ENCODE assay signal across 14 cellular contexts in the genomic region with DNA sequence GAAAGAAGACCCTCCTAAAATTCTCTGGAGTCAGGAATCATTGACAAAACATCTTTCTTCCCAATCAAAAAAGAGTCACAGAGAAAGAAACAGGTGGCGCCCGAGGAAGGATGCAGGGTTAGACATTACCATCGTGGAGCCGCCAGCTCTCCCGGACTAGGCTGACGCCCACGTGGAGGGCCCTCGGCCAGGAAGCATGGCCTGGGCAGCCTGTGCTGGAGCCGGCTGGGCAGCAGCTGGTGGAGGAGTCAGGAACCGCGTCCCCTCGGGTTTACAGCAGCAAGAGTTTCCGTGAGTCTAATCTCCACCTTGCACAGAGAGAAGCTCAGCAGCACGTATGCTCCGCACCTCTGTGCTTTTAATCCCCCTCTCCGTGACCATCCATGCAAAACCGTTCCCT.
A peak's percentile ranks its signal among the peaks of the same experiment; 100 is the strongest.
DNase-seq lines count a peak whose midpoint lies in the region; ATAC-seq, FAIRE-seq and TF ChIP-seq lines count a peak whose summit lies in the region.
"Had no signal": no experiment of that assay in that cellular context is flagged by ENCODE, and none has a peak within 500 bp of the region (broad histone marks: within the 10 kb centered on the region; RNA-seq: fewer than 3 reads in every experiment).

No MANE protein-coding gene starts in this region.

- H3K27ac ChIP-seq in astrocyte (ENCODE audit: low read depth, low read length), result no peak overlapping the region
- no peak overlapping the region for H3K27ac ChIP-seq in adrenal gland
- H3K27ac ChIP-seq: colonic mucosa had no signal

- no peaks in the 10 kb centered on the region for H3K36me3 ChIP-seq in astrocyte (ENCODE audit: insufficient read depth, low read length)
- H3K36me3 ChIP-seq in kidney epithelial cell (ENCODE audit: control insufficient read depth, insufficient read depth, low read length), result no peaks in the 10 kb centered on the region
- no peaks in the 10 kb centered on the region for H3K36me3 ChIP-seq in adrenal gland (replicated peaks in 1 of 2)
- H3K36me3 ChIP-seq: colonic mucosa had no signal

- no peak overlapping the region for H3K4me3 ChIP-seq in astrocyte (ENCODE audit: insufficient read depth, low read depth, low read length)
- no peak overlapping the region for H3K4me3 ChIP-seq in kidney epithelial cell (ENCODE audit: low read depth, low read length)
- no peak overlapping the region for H3K4me3 ChIP-seq in adrenal gland
- H3K4me3 ChIP-seq: colonic mucosa had no signal

- H3K4me2 ChIP-seq in astrocyte (ENCODE audit: low read length), result peak overlapping the region; percentile 54

- no peaks in the 10 kb centered on the region for H3K4me1 Mint-ChIP-seq in astrocyte (ENCODE audit: low read depth, unreplicated experiment)
- H3K4me1 Mint-ChIP-seq: activated CD4-positive, alpha-beta T cell treated with anti-CD3 and anti-CD28 coated beads, Interleukin-2, amount 10 ng/mL, durations not matched to agents 7 days and 5 days; IgD-negative memory B cell had no signal

- no peaks in the 10 kb centered on the region for H3K79me2 ChIP-seq in astrocyte (ENCODE audit: insufficient read depth, low read length)

- 32 to 45% (median 34%) methylated on average over 11 to 17 of the region's 17 CpGs for WGBS in adrenal gland, 4 donors

- H2AFZ ChIP-seq in astrocyte (ENCODE audit: low read depth, low read length), result peak overlapping the region; percentile 15

- no peak overlapping the region for H3K27ac Mint-ChIP-seq in astrocyte (ENCODE audit: unreplicated experiment)
- H3K27ac Mint-ChIP-seq: activated CD4-positive, alpha-beta T cell treated with anti-CD3 and anti-CD28 coated beads, Interleukin-2, amount 10 ng/mL, durations not matched to agents 7 days and 5 days; IgD-negative memory B cell; mesothelial cell of epicardium had no signal

- no peaks in the 10 kb centered on the region for H4K20me1 ChIP-seq in astrocyte (ENCODE audit: insufficient read depth, low read length)

- intact Hi-C loops in adrenal gland (cut with DNase I), result loop anchor here in 1 of 2 donors (10.0 kb wide), 1 partner anchor 545 kb away; a partner anchor contains a TSS

- H3K9me3 ChIP-seq in astrocyte (ENCODE audit: insufficient read depth, low read depth, low read length) (no peaks in the 10 kb centered on the region), adrenal gland (replicated peaks in 1 of 3) (no peaks in the 10 kb centered on the region)
- H3K9me3 ChIP-seq: colonic mucosa had no signal

- H3K9me3 Mint-ChIP-seq in astrocyte (ENCODE audit: unreplicated experiment), result no peaks in the 10 kb centered on the region
- H3K9me3 Mint-ChIP-seq: activated CD4-positive, alpha-beta T cell treated with anti-CD3 and anti-CD28 coated beads, Interleukin-2, amount 10 ng/mL, durations not matched to agents 7 days and 5 days; IgD-negative memory B cell; mesothelial cell of epicardium had no signal

- peak; percentile 53 for DNase-seq in NCI-H82 (lab: John Stamatoyannopoulos, UW)
- DNase-seq in NCI-H82 treated with DMSO at 0.1 percent for 48 hours (lab: John Stamatoyannopoulos, UW; ENCODE audit: unreplicated experiment), result no peak
- DNase-seq in astrocyte (ENCODE audit: low read depth), result peak; percentile 28
- DNase-seq in kidney epithelial cell (ENCODE audit: low read depth), result no peak
- DNase-seq in superior temporal gyrus (ENCODE audit: extremely low spot score), result peak; percentile 52
- no peak for DNase-seq in adrenal gland
- DNase-seq: activated CD4-positive, alpha-beta T cell treated with anti-CD3 and anti-CD28 coated beads, Interleukin-2, amount 10 ng/mL, durations not matched to agents 7 days and 5 days; activated effector memory CD4-positive, alpha-beta T cell treated with anti-CD3 and anti-CD28 coated beads, Interleukin-2, amount 50 U/mL, for 16 hours; colonic mucosa; stimulated activated CD8-positive, alpha-beta memory T cell treated with anti-CD3 and anti-CD28 coated beads, Interleukin-4, amount 100 ng/mL, for 48 hours had no signal

- H3K27me3 Mint-ChIP-seq in astrocyte (ENCODE audit: low read depth, unreplicated experiment), result peaks cover 19% of the 10 kb centered on the region

- no peak for TF ChIP-seq CTCF in astrocyte (IDR thresholded peaks at IDR 0.05; ENCODE audit: insufficient read depth, low read depth, low read length)
- peak; percentile 14 for TF ChIP-seq CTCF in kidney epithelial cell (IDR thresholded peaks at IDR 0.05; ENCODE audit: insufficient read depth, low read length, poor library complexity, severe bottlenecking)
- TF ChIP-seq CTCF in adrenal gland (IDR thresholded peaks at IDR 0.05), result no peak

- FAIRE-seq in astrocyte (lab: Jason Lieb, UNC), result no peak

- no peak for TF ChIP-seq POLR2A in adrenal gland (IDR thresholded peaks at IDR 0.05)

- H3K4me3 Mint-ChIP-seq in astrocyte (ENCODE audit: unreplicated experiment), result no peak overlapping the region
- H3K4me3 Mint-ChIP-seq: activated CD4-positive, alpha-beta T cell treated with anti-CD3 and anti-CD28 coated beads, Interleukin-2, amount 10 ng/mL, durations not matched to agents 7 days and 5 days; IgD-negative memory B cell; mesothelial cell of epicardium had no signal

- H3K27me3 ChIP-seq in astrocyte (ENCODE audit: insufficient read depth, low read length) (no peaks in the 10 kb centered on the region), kidney epithelial cell (ENCODE audit: control insufficient read depth, insufficient read depth, low read length) (no peaks in the 10 kb centered on the region), adrenal gland (peaks cover 4% of the 10 kb centered on the region)
- H3K27me3 ChIP-seq: colonic mucosa had no signal

- no peak overlapping the region for H3K9ac ChIP-seq in astrocyte (ENCODE audit: low read length)

- no peaks in the 10 kb centered on the region for H3K4me1 ChIP-seq in astrocyte (ENCODE audit: insufficient read depth, low read length)
- no peaks in the 10 kb centered on the region for H3K4me1 ChIP-seq in adrenal gland (replicated peaks in 1 of 2)
- H3K4me1 ChIP-seq: colonic mucosa had no signal

- no peak for ATAC-seq in HG02852 (IDR thresholded peaks at IDR 0.05; ENCODE audit: unreplicated experiment)
- no peak for ATAC-seq in HG03457 (IDR thresholded peaks at IDR 0.05; ENCODE audit: unreplicated experiment)

- H3K36me3 Mint-ChIP-seq in astrocyte (ENCODE audit: low read depth, unreplicated experiment), result no peaks in the 10 kb centered on the region
- H3K36me3 Mint-ChIP-seq: mesothelial cell of epicardium had no signal

Comparison
In these comparisons a context has a peak if more than half of its experiments do, and no peak if none do; other contexts are left out.
1. DNase-seq: peak in NCI-H82 (single experiment), astrocyte (single experiment) and superior temporal gyrus (single experiment); none in NCI-H82 treated with DMSO at 0.1 percent for 48 hours (single experiment), kidney epithelial cell (single experiment) and adrenal gland (0 of 7).